Comparison of ENCODE assay signal across 18 cellular contexts in the genomic region with DNA sequence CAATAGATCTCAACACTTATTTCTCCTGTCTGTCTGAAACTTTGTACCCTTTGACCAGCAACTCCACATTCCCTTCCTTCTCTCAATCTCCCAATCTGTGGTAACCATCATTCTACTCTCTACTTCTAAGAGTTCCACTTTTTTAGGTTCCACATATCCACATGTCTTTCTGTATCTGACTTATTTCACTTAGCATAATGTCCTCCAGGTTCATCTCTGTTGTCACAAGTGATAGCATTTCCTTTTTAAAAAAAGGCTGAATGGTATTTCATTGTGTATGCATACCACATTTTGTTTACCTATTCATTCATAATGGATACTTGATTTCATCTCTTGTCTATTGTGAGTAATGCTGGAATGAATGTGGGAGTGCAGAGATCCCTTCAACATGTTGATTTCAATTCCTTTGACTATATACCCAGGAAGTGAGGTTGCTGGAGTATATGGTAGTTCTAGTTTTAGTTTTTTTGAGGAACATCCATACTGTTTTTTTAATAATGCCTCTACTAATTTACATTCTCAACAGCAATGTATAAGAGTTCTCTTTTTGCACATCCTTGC. TPM values are rescaled to one million over a fixed set of nuclear protein-coding genes. Genes with fewer than 3 reads are reported as not detected.
DNase-seq lines count a peak whose midpoint lies in the region; ATAC-seq, FAIRE-seq and TF ChIP-seq lines count a peak whose summit lies in the region.
"Had no signal": no experiment of that assay in that cellular context is flagged by ENCODE, and none has a peak within 500 bp of the region (broad histone marks: within the 10 kb centered on the region; RNA-seq: fewer than 3 reads in every experiment).

No MANE protein-coding gene starts in this region.

- no peak for TF ChIP-seq RAD21 in A549 (conservative IDR thresholded peaks at IDR 0.05 in 1 of 2, IDR thresholded peaks at IDR 0.05 in 1 of 2)

- H3K9me3 Mint-ChIP-seq in astrocyte (ENCODE audit: unreplicated experiment) (peaks cover 10% of the 10 kb centered on the region), H9 (peaks cover 6 to 8% of the 10 kb centered on the region in 2 experiments)
- H3K9me3 Mint-ChIP-seq: CD8-positive, alpha-beta T cell had no signal

- no peak overlapping the region for H3K4ac ChIP-seq in H9 (ENCODE audit: low read depth, low read length)

- H2BK5ac ChIP-seq in H9 (ENCODE audit: insufficient read length, low read length) = no peak overlapping the region

- peaks cover 6% of the 10 kb centered on the region; the same call in 2 of the 3 replicates for H3K9me3 ChIP-seq in A549
- H3K9me3 ChIP-seq in astrocyte (ENCODE audit: insufficient read depth, low read depth, low read length) = no peaks in the 10 kb centered on the region
- no peaks in the 10 kb centered on the region for H3K9me3 ChIP-seq in H9 (ENCODE audit: control insufficient read depth, low read depth, low read length)
- H3K9me3 ChIP-seq: BE2C had no signal

- DNase-seq in A549 (ENCODE audit: low read depth in 1 of 2, low spot score in 1 of 2) = no peak
- DNase-seq in ELR (ENCODE audit: low read depth) = peak; percentile 67
- DNase-seq in astrocyte (ENCODE audit: low read depth) = peak; percentile 55
- peak; percentile 31 to 54 for DNase-seq in foreskin fibroblast
- DNase-seq in left colon = no peak
- DNase-seq in C1 segment of cervical spinal cord (lab: John Stamatoyannopoulos, UW) = no peak
- no peak for DNase-seq in H9
- no peak for DNase-seq in activated CD4-positive, alpha-beta T cell treated with anti-CD3 and anti-CD28 coated beads, Interleukin-2, amount 50 U/mL, for 4 hours
- DNase-seq: ACHN; BE2C; CD8-positive, alpha-beta T cell; NCI-H1048; NCI-H446 treated with DMSO at 0.1 percent for 48 hours; NCI-H82; SHP77 had no signal

- H2AFZ ChIP-seq in astrocyte (ENCODE audit: low read depth, low read length) (no peak overlapping the region), H9 (ENCODE audit: low read length) (no peak overlapping the region)

- H3K79me2 ChIP-seq in astrocyte (ENCODE audit: insufficient read depth, low read length) (no peaks in the 10 kb centered on the region), H9 (ENCODE audit: insufficient read depth, low read length) (no peaks in the 10 kb centered on the region)

- no peak for TF ChIP-seq POLR2A in A549 (IDR thresholded peaks at IDR 0.05; ENCODE audit: low read length)

- no peak overlapping the region for H2BK120ac ChIP-seq in H9 (ENCODE audit: low read depth, low read length, poor library complexity, severe bottlenecking)

- no peak overlapping the region for H3K56ac ChIP-seq in H9 (ENCODE audit: insufficient read length, low read depth, low read length)

- H3K4me3 Mint-ChIP-seq in astrocyte (ENCODE audit: unreplicated experiment) = no peak overlapping the region
- no peak overlapping the region for H3K4me3 Mint-ChIP-seq in H9
- H3K4me3 Mint-ChIP-seq: CD8-positive, alpha-beta T cell had no signal

- H3K27ac ChIP-seq in A549 (no peak overlapping the region), astrocyte (ENCODE audit: low read depth, low read length) (no peak overlapping the region), H9 (ENCODE audit: insufficient read length, low read depth, low read length) (no peak overlapping the region)

- no peaks in the 10 kb centered on the region for H3K23me2 ChIP-seq in H9 (ENCODE audit: insufficient read length, low read depth, low read length, poor library complexity, severe bottlenecking)

- H3K27me3 Mint-ChIP-seq in astrocyte (ENCODE audit: low read depth, unreplicated experiment) (no peaks in the 10 kb centered on the region), H9 (ENCODE audit: low read depth) (no peaks in the 10 kb centered on the region)

- H4K20me1 ChIP-seq in astrocyte (ENCODE audit: insufficient read depth, low read length) (no peaks in the 10 kb centered on the region), H9 (ENCODE audit: control insufficient read depth, insufficient read depth, insufficient read length) (no peaks in the 10 kb centered on the region)

- no peak overlapping the region for H3K23ac ChIP-seq in H9 (ENCODE audit: insufficient read length, low read depth, low read length)

- H2BK20ac ChIP-seq in H9 (ENCODE audit: low read depth, low read length, poor library complexity, severe bottlenecking) = no peak overlapping the region

- H3K27ac Mint-ChIP-seq in astrocyte (ENCODE audit: unreplicated experiment) (no peak overlapping the region), H9 (no peak overlapping the region)
- H3K27ac Mint-ChIP-seq: CD8-positive, alpha-beta T cell had no signal

- no peak overlapping the region for H4K91ac ChIP-seq in H9 (ENCODE audit: insufficient read length, low read depth, low read length)

- H2BK15ac ChIP-seq in H9 (ENCODE audit: low read depth, low read length) = no peak overlapping the region

- H3K4me1 ChIP-seq in A549 (peaks cover 4% of the 10 kb centered on the region), astrocyte (ENCODE audit: insufficient read depth, low read length) (no peaks in the 10 kb centered on the region), H9 (ENCODE audit: insufficient read depth, low read length) (no peaks in the 10 kb centered on the region)
- H3K4me1 ChIP-seq: BE2C had no signal

- no peak overlapping the region for H2AK5ac ChIP-seq in H9 (ENCODE audit: insufficient read length, low read length)

- H2BK12ac ChIP-seq in H9 (ENCODE audit: insufficient read length, low read depth, low read length) = no peak overlapping the region

- POLR2A ChIA-PET in A549 (lab: Yijun Ruan, JAX) = no interaction called here

- no peaks in the 10 kb centered on the region for H3K27me3 ChIP-seq in astrocyte (ENCODE audit: insufficient read depth, low read length)
- H3K27me3 ChIP-seq in H9 (ENCODE audit: insufficient read depth, low read length) = no peaks in the 10 kb centered on the region
- H3K27me3 ChIP-seq: BE2C had no signal

- H3K9ac ChIP-seq in astrocyte (ENCODE audit: low read length) (no peak overlapping the region), H9 (ENCODE audit: extremely low read depth, insufficient read length, low read length) (no peak overlapping the region)

- no peak for TF ChIP-seq EP300 in A549 (IDR thresholded peaks at IDR 0.05)

- peaks cover 3% of the 10 kb centered on the region for H3K36me3 Mint-ChIP-seq in astrocyte (ENCODE audit: low read depth, unreplicated experiment)
- peaks cover 0 to 9% (median 0%) of the 10 kb centered on the region in 3 experiments; a peak in 4 of 7 replicates for H3K36me3 Mint-ChIP-seq in H9 (ENCODE audit: insufficient read depth in 1 of 3, low read depth in 3 of 3)
- H3K36me3 Mint-ChIP-seq: CD8-positive, alpha-beta T cell had no signal

- H3K4me3 ChIP-seq in A549 (no peak overlapping the region), astrocyte (ENCODE audit: insufficient read depth, low read depth, low read length) (no peak overlapping the region), foreskin fibroblast (ENCODE audit: low read depth in 1 of 2, low read length in 2 of 2) (no peak overlapping the region)

- H3K4me1 Mint-ChIP-seq in astrocyte (ENCODE audit: low read depth, unreplicated experiment) (peaks cover 11% of the 10 kb centered on the region), H9 (no peaks in the 10 kb centered on the region)

- H4K8ac ChIP-seq in H9 (replicated peaks; ENCODE audit: insufficient read length, low read depth, low read length) = no peak overlapping the region

- FAIRE-seq in A549 (lab: Jason Lieb, UNC) (no peak), astrocyte (lab: Jason Lieb, UNC) (peak; percentile 23)
- FAIRE-seq: D721Med, H54 had no signal

- H4K5ac ChIP-seq in H9 (ENCODE audit: insufficient read length, low read depth, low read length) = no peak overlapping the region

- CTCF ChIA-PET in A549 (lab: Yijun Ruan, JAX) = no interaction called here

- H3T11ph ChIP-seq in H9 (ENCODE audit: low read length) = no peak overlapping the region

- H3K36me3 ChIP-seq in astrocyte (ENCODE audit: insufficient read depth, low read length) = no peaks in the 10 kb centered on the region
- H3K36me3 ChIP-seq: BE2C had no signal

- H3K79me1 ChIP-seq in H9 (ENCODE audit: insufficient read depth, low read depth, low read length, poor library complexity, severe bottlenecking) = no peaks in the 10 kb centered on the region

- intact Hi-C loops in left colon (cut with DNase I, micrococcal nuclease) = no loop called here

- TF ChIP-seq CTCF in A549 (IDR thresholded peaks at IDR 0.05) = no peak
- no peak for TF ChIP-seq CTCF in astrocyte (IDR thresholded peaks at IDR 0.05; ENCODE audit: insufficient read depth, low read depth, low read length)
- no peak for TF ChIP-seq CTCF in foreskin fibroblast (IDR thresholded peaks at IDR 0.05; ENCODE audit: low read depth, low read length)
- no peak for TF ChIP-seq CTCF in H9 (conservative IDR thresholded peaks at IDR 0.05)

- no peak for ATAC-seq in A549
- no peak for ATAC-seq in left colon
- ATAC-seq: CD8-positive, alpha-beta T cell; Panc1 had no signal

- H3K14ac ChIP-seq in H9 (ENCODE audit: insufficient read depth, low read length) = no peak overlapping the region

- H3K18ac ChIP-seq in H9 (ENCODE audit: insufficient read length, low read depth, low read length) = no peak overlapping the region

- H3K4me2 ChIP-seq in A549 = no peak overlapping the region
- H3K4me2 ChIP-seq in astrocyte (ENCODE audit: low read length) = no peak overlapping the region
- no peak overlapping the region for H3K4me2 ChIP-seq in H9 (ENCODE audit: insufficient read depth, insufficient read length, low read length)

TF ChIP-seq in A549, 52 proteins besides CTCF, POLR2A, EP300 and RAD21:
- TF ChIP-seq FOSL2 (IDR thresholded peaks at IDR 0.05) (no peak), FOSL2 (CRISPR knock-in tag; IDR thresholded peaks at IDR 0.05) (0 out of 2 replicates have a peak, but pooled peaks have one; percentile 6), NR3C1 (IDR thresholded peaks at IDR 0.05) (no peak)

RNA-seq across cellular contexts. Expression of gene MMADHC, which starts 18.8 kb away (rescaled TPM):
- 140 and 180 TPM in 2 replicates for polyA plus RNA-seq in A549 (2011; rRNA removed)
- polyA plus RNA-seq in A549 (2012; cell fraction: cytosol; rRNA removed) = 39.7 and 40.3 TPM in 2 replicates
- 13.1 and 20.4 TPM in 2 replicates for polyA plus RNA-seq in A549 (2012; cell fraction: nucleus; rRNA removed)
- polyA plus RNA-seq in A549 (2017; fragmentation: RNase III; extraction: RNeasy Plus Mini Kit Qiagen cat#74134 plus additional on column Dnase treatment) = 103 to 107 TPM (median 106 TPM) in 3 replicates
- 59.2 and 62.3 TPM in 2 replicates for polyA minus RNA-seq in A549 (2011; rRNA and poly(A)+ RNA removed)
- 122 and 125 TPM in 2 replicates for total RNA-seq in astrocyte
- 100 to 1,000 TPM in 1 of 2 donors, 10 to 100 TPM in 1; 76.7 to 100 TPM for total RNA-seq in left colon
- total RNA-seq in H9 (2021) = 149 TPM in 2 replicates

Comparison
In these comparisons a context has a peak if more than half of its experiments do, and no peak if none do; other contexts are left out.
1. DNase-seq: peak in ELR (single experiment), astrocyte (single experiment) and foreskin fibroblast (2 of 2); none in A549 (0 of 2), left colon (0 of 2), C1 segment of cervical spinal cord (0 of 14), H9 (single experiment) and activated CD4-positive, alpha-beta T cell treated with anti-CD3 and anti-CD28 coated beads, Interleukin-2, amount 50 U/mL, for 4 hours (0 of 2).